Comparison of ENCODE assay signal across 2 cellular contexts in the genomic region with DNA sequence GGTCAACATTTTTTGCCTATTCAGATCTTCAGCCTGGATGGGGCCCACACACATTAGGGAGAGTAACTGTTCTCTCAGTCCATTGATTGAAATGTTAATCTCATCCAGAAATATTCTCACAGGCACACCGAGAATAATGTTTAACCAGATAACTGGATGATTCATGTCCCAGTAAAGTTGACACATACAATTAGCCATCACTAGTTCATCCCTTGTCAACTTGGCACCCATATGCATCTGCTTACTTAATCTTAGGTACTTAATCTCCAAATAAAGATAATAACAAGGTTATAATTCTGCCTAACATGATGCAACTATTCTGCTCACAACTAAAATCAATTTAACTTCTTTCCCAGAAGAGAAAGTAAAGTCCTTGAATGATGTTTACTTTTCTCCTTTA.
TF ChIP-seq lines count a peak whose summit lies in the region.

No MANE protein-coding gene starts in this region.

TF ChIP-seq in liver, 16 proteins besides CTCF, POLR2A, EP300 and RAD21 (continued from another document):
- TF ChIP-seq ZBTB33 (IDR thresholded peaks at IDR 0.05) (no peak), YY1 (IDR thresholded peaks at IDR 0.05) (no peak), TAF1 (conservative IDR thresholded peaks at IDR 0.05) (no peak), GABPA (IDR thresholded peaks at IDR 0.05 in 1 of 2, conservative IDR thresholded peaks at IDR 0.05 in 1 of 2) (no peak), RXRA (IDR thresholded peaks at IDR 0.05) (no peak), EGR1 (IDR thresholded peaks at IDR 0.05; ENCODE audit: low read depth in 2 of 2) (no peak), HNF4A (conservative IDR thresholded peaks at IDR 0.05) (no peak), FOXA2 (IDR thresholded peaks at IDR 0.05) (peak; percentile 20), HNF4G (IDR thresholded peaks at IDR 0.05) (no peak), FOXA1 (IDR thresholded peaks at IDR 0.05) (no peak)
- TF ChIP-seq, protein P1, sequence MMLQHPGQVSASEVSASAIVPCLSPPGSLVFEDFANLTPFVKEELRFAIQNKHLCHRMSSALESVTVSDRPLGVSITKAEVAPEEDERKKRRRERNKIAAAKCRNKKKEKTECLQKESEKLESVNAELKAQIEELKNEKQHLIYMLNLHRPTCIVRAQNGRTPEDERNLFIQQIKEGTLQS (IDR thresholded peaks at IDR 0.05), result no peak

TF ChIP-seq in HepG2, 621 proteins besides CTCF, POLR2A, EP300 and RAD21 (continued from another document):
- TF ChIP-seq HIVEP1 (CRISPR knock-in tag; IDR thresholded peaks at IDR 0.05) (no peak), PHB2 (IDR thresholded peaks at IDR 0.05; ENCODE audit: partially characterized antibody) (no peak), GATAD1 (CRISPR knock-in tag; IDR thresholded peaks at IDR 0.05) (no peak), YEATS4 (CRISPR knock-in tag; IDR thresholded peaks at IDR 0.05; ENCODE audit: borderline replicate concordance) (no peak)
